ENCODE assay signal across 7 cellular contexts in genomic region chr16:25031441-25032307, GRCh38.
A peak's percentile ranks its signal among the peaks of the same experiment; 100 is the strongest.
DNase-seq lines count a peak whose midpoint lies in the region; ATAC-seq and TF ChIP-seq lines count a peak whose summit lies in the region.

No MANE protein-coding gene starts in this region.

- peak; percentile 97 for DNase-seq in NCI-H2029 (lab: John Stamatoyannopoulos, UW)
- peak; percentile 85 for DNase-seq in T-helper 9 cell
- peak; percentile 96 for DNase-seq in astrocyte of the spinal cord (ENCODE audit: low read depth, low spot score)
- DNase-seq in hypothalamus (lab: John Stamatoyannopoulos, UW), result peak; percentile 41 to 98 (median 90)
- peak; percentile 87 for DNase-seq in retina

- in situ Hi-C loops in astrocyte of the spinal cord (cut with HindIII; ENCODE audit: low sequenced_read_pairs), result no loop called here

- no peak for TF ChIP-seq CTCF in astrocyte of the spinal cord (IDR thresholded peaks at IDR 0.05; ENCODE audit: low read depth, low read length)

- peak overlapping the region; percentile 93 for H3K4me3 ChIP-seq in astrocyte of the spinal cord (ENCODE audit: low read depth, low read length)

- ATAC-seq in GM18508 (IDR thresholded peaks at IDR 0.05; ENCODE audit: insufficient read depth, unreplicated experiment) (peak; percentile 76), HG02981 (IDR thresholded peaks at IDR 0.05; ENCODE audit: unreplicated experiment) (peak; percentile 97)

Comparison
In these comparisons a context has a peak if more than half of its experiments do, and no peak if none do; other contexts are left out.
1. Peak in every context shown above with its lines: DNase-seq, ATAC-seq and H3K4me3 ChIP-seq.